Comparison of ENCODE assay signal across 8 cellular contexts in the genomic region with DNA sequence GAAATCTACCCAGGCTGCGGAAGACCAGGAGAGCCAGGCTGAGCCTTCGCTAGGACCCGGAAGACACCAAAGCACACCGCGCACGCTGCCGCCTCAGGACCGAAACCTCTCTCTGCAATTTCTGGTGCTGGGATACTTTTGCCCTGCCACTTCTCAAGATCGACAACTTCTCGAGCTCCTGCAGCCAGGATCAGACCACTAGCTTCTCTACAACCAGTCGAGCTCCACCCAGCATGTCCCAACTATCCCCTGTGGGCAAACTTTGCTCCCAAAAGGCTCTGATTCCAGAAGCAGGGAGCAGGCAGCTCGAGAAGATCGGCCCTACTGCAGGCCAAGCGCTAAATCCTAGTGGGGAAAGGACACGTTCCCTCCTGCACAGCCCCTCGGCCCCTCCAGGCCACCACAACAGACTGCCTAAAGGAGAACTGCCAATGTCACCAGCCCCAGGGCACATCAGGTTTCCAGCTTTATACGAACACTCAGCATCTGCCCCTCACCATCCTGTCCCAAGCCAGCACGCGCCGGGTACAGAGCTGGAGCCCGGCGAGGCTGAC. TPM values are rescaled to one million over a fixed set of nuclear protein-coding genes. Genes with fewer than 3 reads are reported as not detected.
DNase-seq lines count a peak whose midpoint lies in the region; ATAC-seq, FAIRE-seq and TF ChIP-seq lines count a peak whose summit lies in the region.

No MANE protein-coding gene starts in this region.

- no peak for TF ChIP-seq EP300 in GM12878 (IDR thresholded peaks at IDR 0.05; ENCODE audit: borderline replicate concordance in 1 of 2, control insufficient read depth in 1 of 2, low read depth in 2 of 2, low read length in 2 of 2)

- peak; percentile 77 for FAIRE-seq in GM12878 (lab: Jason Lieb, UNC)

- POLR2A ChIA-PET in GM12878 (lab: Charles Lee) = interaction anchor here (0.8 to 4.1 kb wide), 7 partner anchors 16 to 88 kb away, joined by 3 to 45 read pairs (median 5); a partner anchor contains a TSS

- DNase-seq in DMS79 treated with DMSO at 0.1 percent for 48 hours (lab: John Stamatoyannopoulos, UW) (peak; percentile 34), SW480 (ENCODE audit: low spot score) (peak; percentile 73), GM12878 (ENCODE audit: low read depth, low spot score) (no peak), DMS153 (lab: John Stamatoyannopoulos, UW) (no peak)

- H3K9me3 ChIP-seq in GM12878 (replicated peaks; ENCODE audit: control insufficient read depth, insufficient read depth, low read length) (no peaks in the 10 kb centered on the region), skeletal muscle tissue (ENCODE audit: control insufficient read depth in 3 of 3, low read length in 3 of 3) (no peaks in the 10 kb centered on the region)

- peak overlapping the region; percentile 91 for H3K27ac ChIP-seq in GM12878 (ENCODE audit: control insufficient read depth, insufficient read depth)
- H3K27ac ChIP-seq in skeletal muscle tissue (ENCODE audit: low read depth, low read length) = peak overlapping the region; percentile 96

- peak overlapping the region; percentile 73 for H3K4me2 ChIP-seq in GM12878 (ENCODE audit: control insufficient read depth, insufficient read depth)

- H3K79me2 ChIP-seq in GM12878 (ENCODE audit: control insufficient read depth, insufficient read depth, low read length) = peaks cover 56% of the 10 kb centered on the region

- H3K36me3 Mint-ChIP-seq in IgD-negative memory B cell = no peaks in the 10 kb centered on the region

- H3K27ac Mint-ChIP-seq in IgD-negative memory B cell = peak overlapping the region; percentile 86 to 97 (median 92)

- H3K4me3 ChIP-seq in GM12878 = peak overlapping the region; percentile 94
- H3K4me3 ChIP-seq in iPS-11a (ENCODE audit: low read depth, low read length) = peak overlapping the region; percentile 82
- peak overlapping the region; percentile 96 to 100 (median 99) for H3K4me3 ChIP-seq in skeletal muscle tissue (ENCODE audit: low read length in 3 of 3)

- peak; percentile 49 for ATAC-seq in GM12878
- ATAC-seq in GM18517 (IDR thresholded peaks at IDR 0.05; ENCODE audit: unreplicated experiment) = no peak

- WGBS in GM12878 (ENCODE audit: insufficient coverage, insufficient replicate concordance, low lambda C conversion rate, missing lambda C conversion rate) = under 1% methylated on average over 22 of the region's 22 CpGs

- in situ Hi-C loops in GM12878 (cut with MboI) = no loop called here

- H3K27me3 ChIP-seq in GM12878 (replicated peaks in 1 of 2; ENCODE audit: control insufficient read depth in 2 of 2, insufficient read depth in 2 of 2, low read length in 1 of 2) (no peaks in the 10 kb centered on the region), skeletal muscle tissue (ENCODE audit: control insufficient read depth in 3 of 3, insufficient read depth in 3 of 3, low read length in 3 of 3) (no peaks in the 10 kb centered on the region)

- 0 out of 2 replicates have a peak, but pooled peaks cover 5% of the 10 kb centered on the region for H4K20me1 ChIP-seq in GM12878 (ENCODE audit: control insufficient read depth, insufficient read depth)

- peaks cover 31 to 39% (median 33%) of the 10 kb centered on the region in 3 donors for H3K4me1 Mint-ChIP-seq in IgD-negative memory B cell

- RAD21 ChIA-PET in GM12878 (lab: Charles Lee; ENCODE audit: unreplicated experiment) = interaction anchor here (1.0 to 3.9 kb wide), 9 partner anchors 26 to 692 kb away, joined by 3 to 43 read pairs (median 3); a partner anchor contains a TSS

- intact Hi-C loops in GM12878 (cut with micrococcal nuclease; ENCODE audit: unreplicated experiment) = loop anchor here (2.0 to 5.0 kb wide), 4 partner anchors 48 to 178 kb away; a partner anchor contains a TSS

- no peaks in the 10 kb centered on the region for H3K9me3 Mint-ChIP-seq in IgD-negative memory B cell

- H3K9ac ChIP-seq in GM12878 (ENCODE audit: control insufficient read depth, insufficient read depth, low read length) = peak overlapping the region; percentile 94
- peak overlapping the region; percentile 97 to 99 (median 98) for H3K9ac ChIP-seq in skeletal muscle tissue (ENCODE audit: low read depth in 1 of 3, low read length in 3 of 3)

- SMC1A ChIA-PET in GM12878 (lab: Charles Lee; ENCODE audit: uncharacterized antibody, unreplicated experiment) = interaction anchor here (1.0 to 4.1 kb wide), 8 partner anchors 9 to 177 kb away, joined by 3 to 34 read pairs (median 6); a partner anchor contains a TSS

- peak overlapping the region; percentile 89 to 99 (median 98) for H3K4me3 Mint-ChIP-seq in IgD-negative memory B cell

- H3K27me3 Mint-ChIP-seq in IgD-negative memory B cell = no peaks in the 10 kb centered on the region

- H2AFZ ChIP-seq in GM12878 (ENCODE audit: control insufficient read depth, low read depth, low read length) = peak overlapping the region; percentile 37; the same call in 1 of the 2 replicates

- peaks cover 4 to 11% of the 10 kb centered on the region in 2 experiments for H3K36me3 ChIP-seq in GM12878 (ENCODE audit: control insufficient read depth in 2 of 2, insufficient read depth in 2 of 2, low read length in 1 of 2)
- peaks cover 3 to 6% (median 4%) of the 10 kb centered on the region in 3 donors for H3K36me3 ChIP-seq in skeletal muscle tissue (ENCODE audit: control insufficient read depth in 3 of 3, insufficient read depth in 3 of 3, low read length in 3 of 3)

- peaks cover 23% of the 10 kb centered on the region for H3K4me1 ChIP-seq in GM12878 (ENCODE audit: control insufficient read depth, insufficient read depth, low read length)
- peaks cover 41 to 57% (median 48%) of the 10 kb centered on the region in 3 donors for H3K4me1 ChIP-seq in skeletal muscle tissue (ENCODE audit: control insufficient read depth in 3 of 3, insufficient read depth in 3 of 3, low read length in 3 of 3)

- TSS peak; percentile 91 for BruUV-seq in GM12878 (replicated peaks; lab: Mats Ljungman, UMichigan)

- TF ChIP-seq POLR2A in GM12878 (IDR thresholded peaks at IDR 0.05; ENCODE audit: low read depth, low read length) = peak; percentile 14

- no peak for TF ChIP-seq RAD21 in GM12878 (IDR thresholded peaks at IDR 0.05; ENCODE audit: insufficient read depth, low read depth, low read length)

- CTCF ChIA-PET in GM12878 (lab: Yijun Ruan, JAX) = interaction anchor here (0.6 to 4.2 kb wide), 8 partner anchors 38 to 201 kb away, joined by 3 to 28 read pairs (median 4); a partner anchor contains a TSS

- no peak for TF ChIP-seq CTCF in GM12878 (IDR thresholded peaks at IDR 0.05 in 2 of 3, conservative IDR thresholded peaks at IDR 0.05 in 1 of 3; ENCODE audit: control insufficient read depth in 2 of 3, extremely low read depth in 1 of 3, insufficient read depth in 1 of 3, low read depth in 3 of 3, low read length in 3 of 3)

RNA-seq across cellular contexts. Expression of a gene that starts 1.0 kb away (rescaled TPM):
- polyA plus RNA-seq in IgD-negative memory B cell = 22.8 TPM
- total RNA-seq in GM12878 (2013; cell fraction: nucleolus; rRNA removed) = 26.9 and 28.2 TPM in 2 replicates
- 23.7 and 24.5 TPM in 2 replicates for total RNA-seq in GM12878 (2014; rRNA removed)
- total RNA-seq in GM12878 (2014; rRNA removed; fragmentation: Illumina TruSeq; extraction: Trizol) = 13.2 and 13.7 TPM in 2 replicates
- 51.1 and 57.7 TPM in 2 replicates for total RNA-seq in GM12878 (2021)
- polyA plus RNA-seq in GM12878 (2011; ENCODE audit: low read depth) = 10.9 TPM
- polyA plus RNA-seq in GM12878 (2011; rRNA removed) = 14.0 and 17.6 TPM in 2 replicates
- 13.1 and 17.0 TPM in 2 replicates for polyA plus RNA-seq in GM12878 (2011; cell fraction: cytosol; rRNA removed)
- 44.7 and 58.8 TPM in 2 replicates for polyA plus RNA-seq in GM12878 (2011; cell fraction: nucleus; rRNA removed)
- polyA plus RNA-seq in GM12878 (2012) = 15.5 and 20.8 TPM in 2 replicates
- 13.5 and 14.2 TPM in 2 replicates for polyA plus RNA-seq in GM12878 (2014; fragmentation: Illumina TruSeq; extraction: Trizol)
- 1 to 10 TPM; 5.3 to 5.5 TPM for polyA plus RNA-seq in GM12878 (2014; fragmentation: Nextera tagmentation; extraction: Ambion mirVana)
- 25.7 and 34.8 TPM in 2 replicates for polyA plus RNA-seq in GM12878 (2014; rRNA removed)
- polyA plus RNA-seq in GM12878 (2016; fragmentation: Nextera tagmentation; extraction: Ambion mirVana) = 10 to 100 TPM; 26.3 to 27.8 TPM
- 8.9 and 10.5 TPM in 2 replicates for polyA minus RNA-seq in GM12878 (2011; rRNA and poly(A)+ RNA removed)
- 14.3 and 14.4 TPM in 2 replicates for polyA minus RNA-seq in GM12878 (2011; cell fraction: cytosol; rRNA and poly(A)+ RNA removed)
- polyA minus RNA-seq in GM12878 (2011; cell fraction: nucleus; rRNA and poly(A)+ RNA removed) = 5.0 and 14.5 TPM in 2 replicates
- 13.6 TPM for total RNA-seq in skeletal muscle tissue

RNA-seq across cellular contexts. Expression of a gene that starts 40.2 kb away (rescaled TPM):
- polyA plus RNA-seq in IgD-negative memory B cell (99.6 TPM), GM12878 (2011; rRNA removed) (29.6 and 42.3 TPM in 2 replicates), GM12878 (2014; fragmentation: Illumina TruSeq; extraction: Trizol) (35.1 and 47.3 TPM in 2 replicates), GM12878 (2014; fragmentation: Nextera tagmentation; extraction: Ambion mirVana) (1 to 10 TPM in 1 of 2 experiments, under 1 TPM in 1; 0.66 to 3.8 TPM), GM12878 (2014; rRNA removed) (63.6 and 67.0 TPM in 2 replicates), GM12878 (2016; fragmentation: Nextera tagmentation; extraction: Ambion mirVana) (10 to 100 TPM; 25.8 to 40.6 TPM)
- 224 and 248 TPM in 2 replicates for total RNA-seq in GM12878 (2013; cell fraction: nucleolus; rRNA removed)
- total RNA-seq in GM12878 (2014; rRNA removed) (59.8 and 64.3 TPM in 2 replicates), GM12878 (2014; rRNA removed; fragmentation: Illumina TruSeq; extraction: Trizol) (36.7 and 39.4 TPM in 2 replicates), GM12878 (2021) (60.3 and 60.5 TPM in 2 replicates), skeletal muscle tissue (39.1 TPM)
- polyA plus RNA-seq in GM12878 (2011; ENCODE audit: low read depth) = 36.9 TPM
- 31.0 and 36.5 TPM in 2 replicates for polyA plus RNA-seq in GM12878 (2011; cell fraction: cytosol; rRNA removed)
- 443 and 591 TPM in 2 replicates for polyA plus RNA-seq in GM12878 (2011; cell fraction: nucleus; rRNA removed)
- 40.3 and 43.0 TPM in 2 replicates for polyA plus RNA-seq in GM12878 (2012)
- 57.6 and 57.9 TPM in 2 replicates for polyA minus RNA-seq in GM12878 (2011; rRNA and poly(A)+ RNA removed)
- 15.5 and 16.3 TPM in 2 replicates for polyA minus RNA-seq in GM12878 (2011; cell fraction: cytosol; rRNA and poly(A)+ RNA removed)
- polyA minus RNA-seq in GM12878 (2011; cell fraction: nucleus; rRNA and poly(A)+ RNA removed) = 60.4 and 102 TPM in 2 replicates

RNA-seq across cellular contexts. Expression of a gene that starts 46.3 kb away (rescaled TPM):
- polyA plus RNA-seq in IgD-negative memory B cell = 20.5 TPM
- total RNA-seq in GM12878 (2013; cell fraction: nucleolus; rRNA removed) = 132 and 152 TPM in 2 replicates
- total RNA-seq in GM12878 (2014; rRNA removed) = 9.3 and 11.4 TPM in 2 replicates
- 8.2 and 9.3 TPM in 2 replicates for total RNA-seq in GM12878 (2014; rRNA removed; fragmentation: Illumina TruSeq; extraction: Trizol)
- 84.4 and 88.8 TPM in 2 replicates for total RNA-seq in GM12878 (2021)
- 13.0 TPM for polyA plus RNA-seq in GM12878 (2011; ENCODE audit: low read depth)
- 3.9 and 6.0 TPM in 2 replicates for polyA plus RNA-seq in GM12878 (2011; rRNA removed)
- polyA plus RNA-seq in GM12878 (2011; cell fraction: cytosol; rRNA removed) = 4.3 and 5.9 TPM in 2 replicates
- polyA plus RNA-seq in GM12878 (2011; cell fraction: nucleus; rRNA removed) = 47.2 and 65.0 TPM in 2 replicates
- polyA plus RNA-seq in GM12878 (2012) = 33.0 and 53.4 TPM in 2 replicates
- polyA plus RNA-seq in GM12878 (2014; fragmentation: Illumina TruSeq; extraction: Trizol) = 12.1 and 22.9 TPM in 2 replicates
- polyA plus RNA-seq in GM12878 (2014; fragmentation: Nextera tagmentation; extraction: Ambion mirVana) = 1 to 10 TPM; 5.3 to 8.6 TPM
- polyA plus RNA-seq in GM12878 (2014; rRNA removed) = 18.3 and 26.8 TPM in 2 replicates
- polyA plus RNA-seq in GM12878 (2016; fragmentation: Nextera tagmentation; extraction: Ambion mirVana) = 10 to 100 TPM; 12.2 to 13.1 TPM
- polyA minus RNA-seq in GM12878 (2011; rRNA and poly(A)+ RNA removed) = 18.0 and 22.3 TPM in 2 replicates
- 15.6 and 16.7 TPM in 2 replicates for polyA minus RNA-seq in GM12878 (2011; cell fraction: cytosol; rRNA and poly(A)+ RNA removed)
- 40.9 and 74.5 TPM in 2 replicates for polyA minus RNA-seq in GM12878 (2011; cell fraction: nucleus; rRNA and poly(A)+ RNA removed)
- total RNA-seq in skeletal muscle tissue = 9.4 TPM

Comparison
In these comparisons a context has a peak if more than half of its experiments do, and no peak if none do; other contexts are left out.
1. DNase-seq: peak in DMS79 treated with DMSO at 0.1 percent for 48 hours (single experiment) and SW480 (single experiment); none in GM12878 (single experiment) and DMS153 (single experiment).
2. Peak in every context shown above with its lines, with median percentiles within 50 percentile points of each other: H3K4me3 ChIP-seq.